In the genomic region with DNA sequence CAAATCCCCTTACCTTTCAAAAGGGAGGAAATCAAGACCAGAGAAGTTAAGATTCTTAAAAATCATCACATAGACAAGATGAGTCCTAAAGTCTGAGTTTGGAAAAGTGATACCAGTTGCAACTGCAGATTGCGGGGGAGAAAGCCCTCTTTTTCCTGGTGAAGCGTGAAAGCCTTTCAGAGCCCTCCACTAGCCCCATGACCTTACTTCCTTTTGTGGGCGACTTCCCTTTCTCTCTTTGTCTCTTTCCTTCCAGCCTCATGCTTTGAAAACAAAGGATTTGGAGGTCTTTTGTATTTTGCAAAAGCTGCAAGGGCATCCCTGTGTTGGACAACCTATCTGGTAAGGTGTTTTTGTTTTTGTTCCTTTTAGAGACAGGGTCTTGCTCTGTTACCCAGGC, we compare ENCODE assay signal across 26 cellular contexts.
DNase-seq lines count a peak whose midpoint lies in the region; ATAC-seq and TF ChIP-seq lines count a peak whose summit lies in the region.
"Had no signal": no experiment of that assay in that cellular context is flagged by ENCODE, and none has a peak within 500 bp of the region (broad histone marks: within the 10 kb centered on the region; RNA-seq: fewer than 3 reads in every experiment).

No MANE protein-coding gene starts in this region.

- no peak for ATAC-seq in activated naive CD8-positive, alpha-beta T cell treated with anti-CD3 and anti-CD28 coated beads, Interleukin-2, amount 50 U/mL, for 24 hours
- ATAC-seq: HepG2, K562, Panc1 had no signal

- H2BK120ac ChIP-seq in neuronal stem cell (ENCODE audit: low read depth, low read length) = no peak overlapping the region

- H4K8ac ChIP-seq in neuronal stem cell (ENCODE audit: low read depth, low read length) = no peak overlapping the region

- no peaks in the 10 kb centered on the region for H4K20me1 ChIP-seq in BLaER1

- no CpG with 5 or more reads among the region's 3 CpGs for WGBS in neuronal stem cell (ENCODE audit: extremely low coverage in 2 of 2, insufficient read length in 2 of 2, insufficient replicate concordance in 1 of 2), 2 donors

- no peak overlapping the region for H3K27ac Mint-ChIP-seq in activated naive CD8-positive, alpha-beta T cell treated with anti-CD3 and anti-CD28 coated beads, Interleukin-2, amount 50 U/mL, for 24 hours
- H3K27ac Mint-ChIP-seq: CD4-positive, CD25-positive, alpha-beta regulatory T cell had no signal

- no peaks in the 10 kb centered on the region for H3K27me3 ChIP-seq in BLaER1
- H3K27me3 ChIP-seq in neuronal stem cell (ENCODE audit: control insufficient read depth in 3 of 3, insufficient read depth in 3 of 3, low read depth in 1 of 3, low read length in 3 of 3) = no peaks in the 10 kb centered on the region

- H2BK12ac ChIP-seq in neuronal stem cell (ENCODE audit: low read length) = no peak overlapping the region

- H3K23ac ChIP-seq in neuronal stem cell (ENCODE audit: low read depth, low read length, poor library complexity) = no peak overlapping the region

- H2BK5ac ChIP-seq in neuronal stem cell (ENCODE audit: low read length) = no peak overlapping the region

- no peak overlapping the region for H2BK15ac ChIP-seq in neuronal stem cell (ENCODE audit: low read length)

- H3K9me3 ChIP-seq in BLaER1 (no peaks in the 10 kb centered on the region), neuronal stem cell (replicated peaks in 1 of 2; ENCODE audit: control insufficient read depth in 2 of 2, insufficient read depth in 1 of 2, low read depth in 1 of 2, low read length in 2 of 2) (peaks cover 0 to 2% of the 10 kb centered on the region in 2 donors)
- H3K9me3 ChIP-seq: SK-N-SH had no signal

- no peak overlapping the region for H3K4me3 ChIP-seq in BLaER1
- H3K4me3 ChIP-seq in NB4 (ENCODE audit: low read depth, low read length) = no peak overlapping the region
- no peak overlapping the region for H3K4me3 ChIP-seq in neuronal stem cell (ENCODE audit: low read length in 2 of 2)
- H3K4me3 ChIP-seq: K562 had no signal

- H3K36me3 Mint-ChIP-seq in activated naive CD8-positive, alpha-beta T cell treated with anti-CD3 and anti-CD28 coated beads, Interleukin-2, amount 50 U/mL, for 24 hours (ENCODE audit: low read depth) = peaks cover 5% of the 10 kb centered on the region
- H3K36me3 Mint-ChIP-seq: CD4-positive, CD25-positive, alpha-beta regulatory T cell had no signal

- no peak overlapping the region for H4K91ac ChIP-seq in neuronal stem cell (ENCODE audit: low read depth, low read length, poor library complexity)

- H3K79me1 ChIP-seq in neuronal stem cell (ENCODE audit: low read depth, low read length) = no peaks in the 10 kb centered on the region

- no peak overlapping the region for H2AK5ac ChIP-seq in neuronal stem cell (ENCODE audit: low read depth, low read length)

- no peak overlapping the region for H3K4me3 Mint-ChIP-seq in activated naive CD8-positive, alpha-beta T cell treated with anti-CD3 and anti-CD28 coated beads, Interleukin-2, amount 50 U/mL, for 24 hours
- H3K4me3 Mint-ChIP-seq: CD4-positive, CD25-positive, alpha-beta regulatory T cell had no signal

- no peak for TF ChIP-seq CTCF in NB4 (IDR thresholded peaks at IDR 0.05; ENCODE audit: low read depth, low read length)

- TF ChIP-seq POLR2A in NB4 (IDR thresholded peaks at IDR 0.05; ENCODE audit: extremely low read depth, insufficient read length) = no peak

- no peak overlapping the region for H2AFZ ChIP-seq in neuronal stem cell (ENCODE audit: low read length)

- no peaks in the 10 kb centered on the region for H3K9me3 Mint-ChIP-seq in activated naive CD8-positive, alpha-beta T cell treated with anti-CD3 and anti-CD28 coated beads, Interleukin-2, amount 50 U/mL, for 24 hours

- peaks cover 15% of the 10 kb centered on the region for H3K4me1 ChIP-seq in BLaER1
- H3K4me1 ChIP-seq in neuronal stem cell (ENCODE audit: control insufficient read depth in 2 of 2, insufficient read depth in 1 of 2, low read depth in 1 of 2, low read length in 2 of 2) = peaks cover 4 to 15% of the 10 kb centered on the region in 2 donors

- no peak overlapping the region for H3K9ac ChIP-seq in BLaER1
- no peak overlapping the region for H3K9ac ChIP-seq in neuronal stem cell (ENCODE audit: low read depth, low read length, poor library complexity)
- H3K9ac ChIP-seq: SK-N-SH had no signal

- DNase-seq in NB4 (ENCODE audit: low read depth) (peak; percentile 18), globus pallidus (ENCODE audit: low spot score) (peak; percentile 19), neuronal stem cell (ENCODE audit: low spot score) (peak; percentile 41), ureter (ENCODE audit: low spot score) (no peak), iPS-NIHi7 (ENCODE audit: extremely low spot score) (no peak), NCI-H526 (lab: John Stamatoyannopoulos, UW) (no peak)
- no peak for DNase-seq in activated naive CD8-positive, alpha-beta T cell treated with anti-CD3 and anti-CD28 coated beads, Interleukin-2, amount 50 U/mL, for 24 hours
- DNase-seq: 8988T; AML-193; CD4-positive, CD25-positive, alpha-beta regulatory T cell; COR-L47; DMS79; NCI-H1105; NCI-H146; NCI-H2029; NCI-H2171; NCI-H345; NCI-H524; NCI-H82; SIG-M5; SK-N-SH had no signal

- H3K27ac ChIP-seq in BLaER1 (no peak overlapping the region), neuronal stem cell (replicated peaks; ENCODE audit: low read length) (no peak overlapping the region)
- H3K27ac ChIP-seq: HL-60 had no signal

- H3K27me3 Mint-ChIP-seq in activated naive CD8-positive, alpha-beta T cell treated with anti-CD3 and anti-CD28 coated beads, Interleukin-2, amount 50 U/mL, for 24 hours = peaks cover 6% of the 10 kb centered on the region

- H3K4me1 Mint-ChIP-seq in activated naive CD8-positive, alpha-beta T cell treated with anti-CD3 and anti-CD28 coated beads, Interleukin-2, amount 50 U/mL, for 24 hours = peaks cover 30% of the 10 kb centered on the region
- H3K4me1 Mint-ChIP-seq: CD4-positive, CD25-positive, alpha-beta regulatory T cell had no signal

- H3K4me2 ChIP-seq in BLaER1 (peak overlapping the region; percentile 29), neuronal stem cell (ENCODE audit: insufficient read depth, low read length, poor library complexity, severe bottlenecking) (no peak overlapping the region)
- H3K4me2 ChIP-seq: SK-N-SH had no signal

- H3K18ac ChIP-seq in neuronal stem cell (ENCODE audit: low read length) = no peak overlapping the region

- no peak overlapping the region for H3K4ac ChIP-seq in neuronal stem cell (ENCODE audit: low read length)

- H3K14ac ChIP-seq in neuronal stem cell (ENCODE audit: low read length) = no peak overlapping the region

- no peaks in the 10 kb centered on the region for H3K36me3 ChIP-seq in BLaER1
- no peaks in the 10 kb centered on the region for H3K36me3 ChIP-seq in neuronal stem cell (replicated peaks in 1 of 2; ENCODE audit: control insufficient read depth in 2 of 2, insufficient read depth in 2 of 2, low read length in 2 of 2)

Comparison
In these comparisons a context has a peak if more than half of its experiments do, and no peak if none do; other contexts are left out.
1. DNase-seq: peak in NB4 (single experiment), globus pallidus (single experiment) and neuronal stem cell (single experiment); none in ureter (single experiment), iPS-NIHi7 (single experiment), activated naive CD8-positive, alpha-beta T cell treated with anti-CD3 and anti-CD28 coated beads, Interleukin-2, amount 50 U/mL, for 24 hours (single experiment) and NCI-H526 (0 of 2).